ENCODE assay signal across 8 cellular contexts in genomic region chr20:48904566-48905321, GRCh38.
A peak's percentile ranks its signal among the peaks of the same experiment; 100 is the strongest.
DNase-seq lines count a peak whose midpoint lies in the region; ATAC-seq lines count a peak whose summit lies in the region.

No MANE protein-coding gene starts in this region.

- peak; percentile 33 for DNase-seq in NK-92 treated with Interleukin-12 subunit alpha and Interleukin-12 subunit beta, amount 100 ng/mL, for 24 hours (lab: John Stamatoyannopoulos, UW)
- DNase-seq in NK-92 (lab: John Stamatoyannopoulos, UW; ENCODE audit: unreplicated experiment) (no peak), NCI-H2029 treated with DMSO at 0.1 percent for 48 hours (lab: John Stamatoyannopoulos, UW) (peak; percentile 8), kidney tubule cell (ENCODE audit: low spot score) (peak; percentile 61)
- peak; percentile 37 to 54 (median 39) for DNase-seq in activated CD4-positive, CD25-positive, alpha-beta regulatory T cell (lab: John Stamatoyannopoulos, UW)
- peak; percentile 50 to 63 for DNase-seq in central memory CD8-positive, alpha-beta T cell (ENCODE audit: low spot score in 2 of 2)
- DNase-seq in stimulated activated CD4-positive, alpha-beta T cell treated with anti-CD3 and anti-CD28 coated beads, Interleukin-4, amount 100 ng/mL, for 1 hour: peak; percentile 66

- peak; percentile 32 for ATAC-seq in central memory CD8-positive, alpha-beta T cell (replicated peaks; ENCODE audit: extremely low read depth, poor library complexity, severe bottlenecking)
- ATAC-seq in GM18873 (IDR thresholded peaks at IDR 0.05; ENCODE audit: low FRiP score, unreplicated experiment): no peak

- no peak overlapping the region for H3K27ac Mint-ChIP-seq in central memory CD8-positive, alpha-beta T cell (ENCODE audit: low read depth)

- no peaks in the 10 kb centered on the region for H3K9me3 Mint-ChIP-seq in central memory CD8-positive, alpha-beta T cell

- peaks cover 2% of the 10 kb centered on the region for H3K36me3 Mint-ChIP-seq in central memory CD8-positive, alpha-beta T cell (ENCODE audit: insufficient read depth)

- H3K27me3 Mint-ChIP-seq in central memory CD8-positive, alpha-beta T cell: no peaks in the 10 kb centered on the region

- H3K4me3 Mint-ChIP-seq in central memory CD8-positive, alpha-beta T cell: no peak overlapping the region

- peaks cover 13% of the 10 kb centered on the region for H3K4me1 Mint-ChIP-seq in central memory CD8-positive, alpha-beta T cell
